ENCODE assay signal across 1 cellular context in genomic region chr10:102461187-102462054, GRCh38.
A peak's percentile ranks its signal among the peaks of the same experiment; 100 is the strongest.
TF ChIP-seq lines count a peak whose summit lies in the region.

No MANE protein-coding gene starts in this region.

TF ChIP-seq in K562, 482 proteins besides CTCF, POLR2A, EP300 and RAD21 (continued from another document and continues in another):
- no peak for TF ChIP-seq ZFP1 (CRISPR knock-in tag; IDR thresholded peaks at IDR 0.05)
- TF ChIP-seq GABPB2 (CRISPR knock-in tag; conservative IDR thresholded peaks at IDR 0.05): no peak
- no peak for TF ChIP-seq NR2C2 (CRISPR knock-in tag; IDR thresholded peaks at IDR 0.05)
- peak; percentile 90 for TF ChIP-seq NR2C2 (tag; IDR thresholded peaks at IDR 0.05)
- TF ChIP-seq ZNF76 (CRISPR knock-in tag; IDR thresholded peaks at IDR 0.05; ENCODE audit: borderline replicate concordance): no peak
- no peak for TF ChIP-seq RBM17 (IDR thresholded peaks at IDR 0.05; ENCODE audit: borderline replicate concordance, low read depth, low read length)
- TF ChIP-seq GTF2F1 (IDR thresholded peaks at IDR 0.05; ENCODE audit: low read depth, low read length): no peak
- no peak for TF ChIP-seq PRMT5 (CRISPR knock-in tag; IDR thresholded peaks at IDR 0.05)
- no peak for TF ChIP-seq SETDB1 (IDR thresholded peaks at IDR 0.05; ENCODE audit: low read length)
- TF ChIP-seq TCF7 (IDR thresholded peaks at IDR 0.05; ENCODE audit: borderline replicate concordance): no peak
- no peak for TF ChIP-seq ZNF24 (IDR thresholded peaks at IDR 0.05)
- TF ChIP-seq ZBTB33 (CRISPR knock-in tag; IDR thresholded peaks at IDR 0.05): 0 out of 2 replicates have a peak, but pooled peaks have one; percentile 24
- TF ChIP-seq FOXA1 (IDR thresholded peaks at IDR 0.05; ENCODE audit: borderline replicate concordance): no peak
- no peak for TF ChIP-seq MYNN (IDR thresholded peaks at IDR 0.05)
- TF ChIP-seq MYNN (CRISPR knock-in tag; IDR thresholded peaks at IDR 0.05): no peak
- TF ChIP-seq BRD9 (IDR thresholded peaks at IDR 0.05; ENCODE audit: low read depth, partially characterized antibody): no peak
- no peak for TF ChIP-seq TAF15 (IDR thresholded peaks at IDR 0.05; ENCODE audit: low read depth, low read length)
- TF ChIP-seq MBD2 (IDR thresholded peaks at IDR 0.05; ENCODE audit: borderline replicate concordance, low read depth): peak; percentile 41; the same call in 1 of the 2 replicates
- TF ChIP-seq PTTG1 (tag; IDR thresholded peaks at IDR 0.05; ENCODE audit: low read depth): no peak
- no peak for TF ChIP-seq HSF4 (CRISPR knock-in tag; IDR thresholded peaks at IDR 0.05; ENCODE audit: borderline replicate concordance)
- TF ChIP-seq NCOR1 (IDR thresholded peaks at IDR 0.05): no peak
- no peak for TF ChIP-seq KAT8 (IDR thresholded peaks at IDR 0.05; ENCODE audit: low read depth)
- no peak for TF ChIP-seq THRA (IDR thresholded peaks at IDR 0.05)
- TF ChIP-seq MLLT1 (IDR thresholded peaks at IDR 0.05): 0 out of 4 replicates have a peak, but pooled peaks of 1 of the 2 experiments have one; percentile 27
- TF ChIP-seq CHAMP1 (IDR thresholded peaks at IDR 0.05): no peak
- TF ChIP-seq RAD51 (IDR thresholded peaks at IDR 0.05; ENCODE audit: borderline replicate concordance, low read depth): peak; percentile 78
- no peak for TF ChIP-seq ZMIZ1 (IDR thresholded peaks at IDR 0.05; ENCODE audit: low read depth in 2 of 2, low read length in 2 of 2)
- no peak for TF ChIP-seq SMAD2 (IDR thresholded peaks at IDR 0.05; ENCODE audit: low read depth, low read length)
- TF ChIP-seq ATF1 (CRISPR knock-in tag; IDR thresholded peaks at IDR 0.05): no peak
- TF ChIP-seq ATF1 (tag; IDR thresholded peaks at IDR 0.05): peak; percentile 83
- TF ChIP-seq YY1 (IDR thresholded peaks at IDR 0.05; ENCODE audit: borderline replicate concordance in 1 of 3, control insufficient read depth in 1 of 3, extremely low read depth in 1 of 3, insufficient read depth in 3 of 3, insufficient read length in 1 of 3, insufficient replicate concordance in 2 of 3, low read depth in 1 of 3, low read length in 2 of 3): peak; percentile 97 to 100 (median 100)
- TF ChIP-seq OTX1 (CRISPR knock-in tag; IDR thresholded peaks at IDR 0.05): no peak
- no peak for TF ChIP-seq RFX7 (CRISPR knock-in tag; IDR thresholded peaks at IDR 0.05)
- no peak for TF ChIP-seq ZNF589 (CRISPR knock-in tag; IDR thresholded peaks at IDR 0.05; ENCODE audit: low read depth)
- TF ChIP-seq CBFA2T2 (conservative IDR thresholded peaks at IDR 0.05): peak; percentile 32
- no peak for TF ChIP-seq CGGBP1 (CRISPR knock-in tag; IDR thresholded peaks at IDR 0.05)
- TF ChIP-seq ZNF75A (CRISPR knock-in tag; IDR thresholded peaks at IDR 0.05): no peak
- TF ChIP-seq BRCA1 (IDR thresholded peaks at IDR 0.05): no peak
- no peak for TF ChIP-seq BRCA1 (CRISPR knock-in tag; IDR thresholded peaks at IDR 0.05)
- TF ChIP-seq NRF1 (conservative IDR thresholded peaks at IDR 0.05 in 1 of 2, IDR thresholded peaks at IDR 0.05 in 1 of 2): peak; percentile 95
- TF ChIP-seq ZSCAN29 (IDR thresholded peaks at IDR 0.05): no peak
- peak; percentile 56 for TF ChIP-seq CCNT2 (IDR thresholded peaks at IDR 0.05; ENCODE audit: borderline replicate concordance, extremely low read depth, insufficient read length, low read depth, low read length)
- no peak for TF ChIP-seq RBM34 (IDR thresholded peaks at IDR 0.05; ENCODE audit: borderline replicate concordance, insufficient read depth, low read length)
- no peak for TF ChIP-seq ZNF79 (CRISPR knock-in tag; IDR thresholded peaks at IDR 0.05; ENCODE audit: low read depth)
- peak; percentile 31 for TF ChIP-seq HMGN3 (IDR thresholded peaks at IDR 0.05; ENCODE audit: borderline replicate concordance, extremely low read depth, insufficient read length, low read depth, low read length)
- no peak for TF ChIP-seq HDAC6 (IDR thresholded peaks at IDR 0.05; ENCODE audit: low read depth, low read length)
- TF ChIP-seq FOXM1 (IDR thresholded peaks at IDR 0.05; ENCODE audit: low read depth): no peak
- TF ChIP-seq FOXM1 (CRISPR knock-in tag; IDR thresholded peaks at IDR 0.05; ENCODE audit: low read depth): no peak
- no peak for TF ChIP-seq ZNF263 (CRISPR knock-in tag; IDR thresholded peaks at IDR 0.05; ENCODE audit: borderline replicate concordance)
- peak; percentile 40 for TF ChIP-seq ZFX (CRISPR knock-in tag; IDR thresholded peaks at IDR 0.05)
- TF ChIP-seq FIP1L1 (IDR thresholded peaks at IDR 0.05; ENCODE audit: low read depth, low read length, poor library complexity, severe bottlenecking): no peak
- TF ChIP-seq DLX4 (CRISPR knock-in tag; IDR thresholded peaks at IDR 0.05): no peak
- TF ChIP-seq ZBTB8A (IDR thresholded peaks at IDR 0.05; ENCODE audit: partially characterized antibody): no peak
- no peak for TF ChIP-seq PRPF4 (IDR thresholded peaks at IDR 0.05; ENCODE audit: insufficient read depth, low read depth, low read length, poor library complexity, severe bottlenecking)
- peak; percentile 86; the same call in 1 of the 2 replicates for TF ChIP-seq ZBTB1 (CRISPR knock-in tag; IDR thresholded peaks at IDR 0.05; ENCODE audit: borderline replicate concordance, low read depth)
- TF ChIP-seq SP1 (CRISPR knock-in tag; IDR thresholded peaks at IDR 0.05): peak; percentile 56
- no peak for TF ChIP-seq ZNF507 (tag; conservative IDR thresholded peaks at IDR 0.05)
- TF ChIP-seq ZNF518B (CRISPR knock-in tag; IDR thresholded peaks at IDR 0.05): no peak
- no peak for TF ChIP-seq CSDE1 (IDR thresholded peaks at IDR 0.05)
- no peak for TF ChIP-seq COPS2 (conservative IDR thresholded peaks at IDR 0.05)
- no peak for TF ChIP-seq ZNF586 (CRISPR knock-in tag; conservative IDR thresholded peaks at IDR 0.05)
